In genomic region chr6:3711776-3712175, GRCh38 we compare ENCODE assay signal across 1 cellular context.
TF ChIP-seq lines count a peak whose summit lies in the region.

No MANE protein-coding gene starts in this region.

TF ChIP-seq in HepG2, 621 proteins besides CTCF, POLR2A, EP300 and RAD21 (continued from another document):
- no peak for TF ChIP-seq ZNF570 (CRISPR knock-in tag; IDR thresholded peaks at IDR 0.05; ENCODE audit: borderline replicate concordance)
- TF ChIP-seq HOXD1 (CRISPR knock-in tag; IDR thresholded peaks at IDR 0.05): no peak
- no peak for TF ChIP-seq ZNF777 (CRISPR knock-in tag; IDR thresholded peaks at IDR 0.05)
- no peak for TF ChIP-seq NCOR1 (IDR thresholded peaks at IDR 0.05; ENCODE audit: borderline replicate concordance, low read length)
- no peak for TF ChIP-seq MIER3 (CRISPR knock-in tag; IDR thresholded peaks at IDR 0.05; ENCODE audit: borderline replicate concordance)
- TF ChIP-seq RFX1 (IDR thresholded peaks at IDR 0.05): no peak
- TF ChIP-seq THYN1 (CRISPR knock-in tag; IDR thresholded peaks at IDR 0.05; ENCODE audit: borderline replicate concordance, low read depth): no peak
- TF ChIP-seq RAD51 (IDR thresholded peaks at IDR 0.05; ENCODE audit: borderline replicate concordance): no peak
- no peak for TF ChIP-seq ZNF33B (CRISPR knock-in tag; IDR thresholded peaks at IDR 0.05)
- no peak for TF ChIP-seq ASH2L (IDR thresholded peaks at IDR 0.05; ENCODE audit: insufficient read length, low read depth, low read length)
- TF ChIP-seq ZNF883 (CRISPR knock-in tag; IDR thresholded peaks at IDR 0.05; ENCODE audit: not compliant biosample characterization): no peak
